Comparison of ENCODE assay signal across 11 cellular contexts in genomic region chr22:31818481-31819392, GRCh38.
A peak's percentile ranks its signal among the peaks of the same experiment; 100 is the strongest.
DNase-seq lines count a peak whose midpoint lies in the region; ATAC-seq and TF ChIP-seq lines count a peak whose summit lies in the region.
"Had no signal": no experiment of that assay in that cellular context is flagged by ENCODE, and none has a peak within 500 bp of the region (broad histone marks: within the 10 kb centered on the region; RNA-seq: fewer than 3 reads in every experiment).

No MANE protein-coding gene starts in this region.

- in situ Hi-C loops in SK-MEL-5 (cut with HindIII; ENCODE audit: low pct_unique_long_range_greater_than_20kb, low sequenced_read_pairs), result no loop called here

- intact Hi-C loops in activated naive CD4-positive, alpha-beta T cell treated with anti-CD3 and anti-CD28 coated beads for 36 hours (cut with micrococcal nuclease), result no loop called here
- intact Hi-C loops in left lung (cut with DNase I) (no loop called here), lower leg skin (cut with DNase I; ENCODE audit: low total_unique reads) (no loop called here)

- ATAC-seq in stimulated activated effector memory CD8-positive, alpha-beta T cell treated with anti-CD3 and anti-CD28 coated beads, Interleukin-12 subunit alpha, Interleukin-12 subunit beta, amount 100 ng/mL, for 72 hours, result peak; percentile 80
- ATAC-seq in left lung, result no peak

- TF ChIP-seq POLR2A in erythroblast (IDR thresholded peaks at IDR 0.05; ENCODE audit: low read length), result no peak
- TF ChIP-seq POLR2A in lower leg skin (IDR thresholded peaks at IDR 0.05), result no peak

- no peak for TF ChIP-seq CTCF in left lung (IDR thresholded peaks at IDR 0.05)
- no peak for TF ChIP-seq CTCF in lower leg skin (IDR thresholded peaks at IDR 0.05)

- H3K4me3 ChIP-seq in left lung (no peak overlapping the region), lower leg skin (ENCODE audit: low read depth, poor library complexity, severe bottlenecking) (no peak overlapping the region)
- H3K4me3 ChIP-seq: BLaER1 treated with 17β-estradiol and CSF1 and Interleukin-3, amounts not matched to agents 10 nM and 100 nM had no signal

- no peaks in the 10 kb centered on the region for H3K4me1 ChIP-seq in left lung

- H3K4me1 Mint-ChIP-seq in activated naive CD4-positive, alpha-beta T cell treated with anti-CD3 and anti-CD28 coated beads for 36 hours (ENCODE audit: low read depth), result peaks cover 11% of the 10 kb centered on the region
- peaks cover 11% of the 10 kb centered on the region for H3K4me1 Mint-ChIP-seq in stimulated activated effector memory CD8-positive, alpha-beta T cell treated with anti-CD3 and anti-CD28 coated beads, Interleukin-12 subunit alpha, Interleukin-12 subunit beta, amount 100 ng/mL, for 72 hours

- peaks cover 60% of the 10 kb centered on the region for H3K36me3 Mint-ChIP-seq in activated naive CD4-positive, alpha-beta T cell treated with anti-CD3 and anti-CD28 coated beads for 36 hours (ENCODE audit: low read depth)
- H3K36me3 Mint-ChIP-seq in stimulated activated effector memory CD8-positive, alpha-beta T cell treated with anti-CD3 and anti-CD28 coated beads, Interleukin-12 subunit alpha, Interleukin-12 subunit beta, amount 100 ng/mL, for 72 hours, result peaks cover 96% of the 10 kb centered on the region

- no peak overlapping the region for H3K27ac ChIP-seq in left lung
- H3K27ac ChIP-seq: BLaER1 treated with 17β-estradiol and CSF1 and Interleukin-3, amounts not matched to agents 10 nM and 100 nM had no signal

- no peaks in the 10 kb centered on the region for H3K27me3 ChIP-seq in left lung
- H3K27me3 ChIP-seq: BLaER1 treated with 17β-estradiol and CSF1 and Interleukin-3, amounts not matched to agents 10 nM and 100 nM had no signal

- H3K36me3 ChIP-seq in left lung, result peaks cover 0 to 98% of the 10 kb centered on the region in 2 donors

- H3K27me3 Mint-ChIP-seq in activated naive CD4-positive, alpha-beta T cell treated with anti-CD3 and anti-CD28 coated beads for 36 hours (ENCODE audit: low read depth), result no peaks in the 10 kb centered on the region

- peak; percentile 34 for DNase-seq in activated naive CD4-positive, alpha-beta T cell treated with anti-CD3 and anti-CD28 coated beads for 36 hours
- no peak for DNase-seq in activated naive CD4-positive, alpha-beta T cell (lab: John Stamatoyannopoulos, UW)
- DNase-seq in SK-MEL-5 (ENCODE audit: low read depth, low spot score) (peak; percentile 66), erythroblast (lab: John Stamatoyannopoulos, UW) (peak; percentile 25 to 26), DMS153 treated with DMSO at 0.1 percent for 48 hours (lab: John Stamatoyannopoulos, UW; ENCODE audit: unreplicated experiment) (no peak), left lung (no peak), lower leg skin (ENCODE audit: low spot score in 2 of 2) (no peak)
- DNase-seq in stimulated activated effector memory CD8-positive, alpha-beta T cell treated with anti-CD3 and anti-CD28 coated beads, Interleukin-12 subunit alpha, Interleukin-12 subunit beta, amount 100 ng/mL, for 72 hours (ENCODE audit: low spot score in 2 of 2), result no peak
- DNase-seq: NCI-H1417, T-helper 9 cell had no signal

- H3K9me3 ChIP-seq in left lung, result no peaks in the 10 kb centered on the region
- H3K9me3 ChIP-seq: BLaER1 treated with 17β-estradiol and CSF1 and Interleukin-3, amounts not matched to agents 10 nM and 100 nM had no signal

- WGBS in lower leg skin, 2 donors, result 73 to 77% methylated on average over 10 of the region's 10 CpGs

- CTCF ChIA-PET in activated naive CD4-positive, alpha-beta T cell treated with anti-CD3 and anti-CD28 coated beads for 36 hours (lab: Charles Lee), result no interaction called here

- H3K9me3 Mint-ChIP-seq in activated naive CD4-positive, alpha-beta T cell treated with anti-CD3 and anti-CD28 coated beads for 36 hours, result no peaks in the 10 kb centered on the region
- H3K9me3 Mint-ChIP-seq in stimulated activated effector memory CD8-positive, alpha-beta T cell treated with anti-CD3 and anti-CD28 coated beads, Interleukin-12 subunit alpha, Interleukin-12 subunit beta, amount 100 ng/mL, for 72 hours, result no peaks in the 10 kb centered on the region

- H3K4me3 Mint-ChIP-seq in activated naive CD4-positive, alpha-beta T cell treated with anti-CD3 and anti-CD28 coated beads for 36 hours, result no peak overlapping the region
- H3K4me3 Mint-ChIP-seq in stimulated activated effector memory CD8-positive, alpha-beta T cell treated with anti-CD3 and anti-CD28 coated beads, Interleukin-12 subunit alpha, Interleukin-12 subunit beta, amount 100 ng/mL, for 72 hours, result no peak overlapping the region

- H3K27ac Mint-ChIP-seq in activated naive CD4-positive, alpha-beta T cell treated with anti-CD3 and anti-CD28 coated beads for 36 hours, result peak overlapping the region; percentile 6
- peak overlapping the region; percentile 20 for H3K27ac Mint-ChIP-seq in stimulated activated effector memory CD8-positive, alpha-beta T cell treated with anti-CD3 and anti-CD28 coated beads, Interleukin-12 subunit alpha, Interleukin-12 subunit beta, amount 100 ng/mL, for 72 hours

Comparison
In these comparisons a context has a peak if more than half of its experiments do, and no peak if none do; other contexts are left out.
1. DNase-seq: peak in activated naive CD4-positive, alpha-beta T cell treated with anti-CD3 and anti-CD28 coated beads for 36 hours (single experiment), SK-MEL-5 (single experiment) and erythroblast (2 of 2); none in activated naive CD4-positive, alpha-beta T cell (0 of 4), stimulated activated effector memory CD8-positive, alpha-beta T cell treated with anti-CD3 and anti-CD28 coated beads, Interleukin-12 subunit alpha, Interleukin-12 subunit beta, amount 100 ng/mL, for 72 hours (0 of 2), DMS153 treated with DMSO at 0.1 percent for 48 hours (single experiment), left lung (0 of 2) and lower leg skin (0 of 2).